Comparison of ENCODE assay signal across 1 cellular context in the genomic region with DNA sequence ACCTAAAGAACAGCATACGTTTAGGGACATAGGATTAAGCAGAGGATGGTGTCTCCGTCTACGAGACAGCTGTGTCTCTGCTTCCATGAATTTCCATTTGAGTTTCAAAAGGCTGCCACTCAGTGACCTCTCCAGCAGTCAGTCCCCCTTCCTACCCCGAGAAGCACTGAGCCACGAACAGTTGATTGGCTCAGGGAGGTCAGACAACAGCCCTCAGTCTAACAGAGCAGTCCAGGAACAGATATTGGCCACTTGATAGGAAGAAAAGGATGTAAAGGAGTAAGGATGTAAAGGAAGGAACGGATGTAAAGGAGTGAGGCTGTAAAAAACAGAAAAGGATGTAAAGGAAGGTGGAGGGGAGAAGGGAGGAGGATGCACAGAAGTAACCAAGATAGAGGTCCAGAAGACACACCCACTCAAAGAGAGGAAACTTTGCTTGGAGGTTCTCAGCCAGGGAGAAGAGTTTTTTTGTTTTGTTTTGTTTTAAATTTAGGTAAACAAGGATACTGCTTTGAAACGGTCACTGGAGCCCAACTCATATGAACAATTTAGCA.
TF ChIP-seq lines count a peak whose summit lies in the region.

No MANE protein-coding gene starts in this region.

TF ChIP-seq in SK-N-SH, 30 proteins besides CTCF, POLR2A, EP300 and RAD21 (continued from another document):
- TF ChIP-seq RXRA (IDR thresholded peaks at IDR 0.05; ENCODE audit: borderline replicate concordance, low read depth) (no peak), GATA2 (CRISPR knock-in tag; IDR thresholded peaks at IDR 0.05) (no peak), NFIC (IDR thresholded peaks at IDR 0.05; ENCODE audit: borderline replicate concordance) (no peak), CHD2 (IDR thresholded peaks at IDR 0.05; ENCODE audit: low read length, partially characterized antibody) (no peak), POLR2AphosphoS5 (IDR thresholded peaks at IDR 0.05; ENCODE audit: low read depth, low read length) (no peak), RCOR1 (IDR thresholded peaks at IDR 0.05; ENCODE audit: low read length) (no peak), FOSL2 (IDR thresholded peaks at IDR 0.05; ENCODE audit: borderline replicate concordance, low read depth) (no peak)
